16 cellular contexts compared by ENCODE assay signal in genomic region chr17:206941-207560, GRCh38. TPM values are rescaled to one million over a fixed set of nuclear protein-coding genes. Genes with fewer than 3 reads are reported as not detected.
DNase-seq lines count a peak whose midpoint lies in the region; TF ChIP-seq lines count a peak whose summit lies in the region.
"Had no signal": no experiment of that assay in that cellular context is flagged by ENCODE, and none has a peak within 500 bp of the region (broad histone marks: within the 10 kb centered on the region; RNA-seq: fewer than 3 reads in every experiment).

No MANE protein-coding gene starts in this region.

- WGBS in GM23248 (ENCODE audit: low coverage in 1 of 2, low lambda C conversion rate in 2 of 2, missing lambda C conversion rate in 2 of 2), 2 experiments, result 63 to 70% methylated on average over 37 of the region's 37 CpGs

- no peak for TF ChIP-seq CTCF in endothelial cell (IDR thresholded peaks at IDR 0.05; ENCODE audit: unreplicated experiment)

- peak; percentile 4 to 66 (median 28) for DNase-seq in NCI-H1417 (lab: John Stamatoyannopoulos, UW)
- no peak for DNase-seq in NCI-H1417 treated with DMSO at 0.1 percent for 48 hours (lab: John Stamatoyannopoulos, UW)
- peak; percentile 22 for DNase-seq in GM23248
- DNase-seq in endothelial cell (ENCODE audit: low spot score), result no peak
- peak; percentile 79 for DNase-seq in posterior vena cava (ENCODE audit: low spot score)
- DNase-seq in MG63, result no peak
- DNase-seq in SHP77 (lab: John Stamatoyannopoulos, UW), result no peak
- DNase-seq in HuH-7 (ENCODE audit: low spot score), result no peak
- DNase-seq: DMS153, NCI-H146, NCI-H2107, NCI-H226, NCI-H69, SIG-M5 had no signal

- H2AFZ ChIP-seq in GM23248, result no peak overlapping the region

- H3K79me2 ChIP-seq in GM23248 (ENCODE audit: insufficient read depth), result no peaks in the 10 kb centered on the region

- no peak overlapping the region for H3K4me2 ChIP-seq in GM23248 (ENCODE audit: unreplicated experiment)
- H3K4me2 ChIP-seq: BLaER1 treated with 17β-estradiol and CSF1 and Interleukin-3, amounts not matched to agents 10 nM and 100 nM had no signal

- peaks cover 5% of the 10 kb centered on the region for H3K27me3 Mint-ChIP-seq in endothelial cell (ENCODE audit: unreplicated experiment)

- H3F3A ChIP-seq in GM23248 (ENCODE audit: insufficient read depth), result no peaks in the 10 kb centered on the region

- H4K20me1 ChIP-seq in GM23248 (ENCODE audit: insufficient read depth), result no peaks in the 10 kb centered on the region
- H4K20me1 ChIP-seq: BLaER1 treated with 17β-estradiol and CSF1 and Interleukin-3, amounts not matched to agents 10 nM and 100 nM had no signal

- H3K9ac ChIP-seq in GM23248, result no peak overlapping the region
- H3K9ac ChIP-seq: BLaER1 treated with 17β-estradiol and CSF1 and Interleukin-3, amounts not matched to agents 10 nM and 100 nM had no signal

- no peaks in the 10 kb centered on the region for H3K9me2 ChIP-seq in GM23248 (ENCODE audit: insufficient read depth)

- H3K9me3 Mint-ChIP-seq in endothelial cell (ENCODE audit: unreplicated experiment), result no peaks in the 10 kb centered on the region

- H3K9me3 ChIP-seq in GM23248 (ENCODE audit: low read depth) (no peaks in the 10 kb centered on the region), MG63 (no peaks in the 10 kb centered on the region)

- H3K4me1 Mint-ChIP-seq in endothelial cell (ENCODE audit: unreplicated experiment), result no peaks in the 10 kb centered on the region

- peaks cover 11% of the 10 kb centered on the region for H3K27me3 ChIP-seq in GM23248 (replicated peaks; ENCODE audit: insufficient read depth)
- peaks cover 4% of the 10 kb centered on the region; the same call in 1 of the 2 replicates for H3K27me3 ChIP-seq in MG63
- H3K27me3 ChIP-seq: BLaER1 treated with 17β-estradiol and CSF1 and Interleukin-3, amounts not matched to agents 10 nM and 100 nM had no signal

- intact Hi-C loops in posterior vena cava (cut with DNase I), result loop anchor here in 1 of 2 donors (10.0 kb wide), 1 partner anchor 148 kb away; the partner anchor contains the start of gene RPH3AL

- H3K27ac ChIP-seq in GM23248, result no peak overlapping the region
- H3K27ac ChIP-seq: BLaER1 treated with 17β-estradiol and CSF1 and Interleukin-3, amounts not matched to agents 10 nM and 100 nM had no signal

- no peaks in the 10 kb centered on the region for H3K4me1 ChIP-seq in GM23248 (ENCODE audit: insufficient read depth)
- H3K4me1 ChIP-seq: BLaER1 treated with 17β-estradiol and CSF1 and Interleukin-3, amounts not matched to agents 10 nM and 100 nM had no signal

- no peak overlapping the region for H3K27ac Mint-ChIP-seq in endothelial cell (ENCODE audit: unreplicated experiment)

- H3K4me3 ChIP-seq in GM23248 (no peak overlapping the region), MG63 (no peak overlapping the region)
- H3K4me3 ChIP-seq: BLaER1 treated with 17β-estradiol and CSF1 and Interleukin-3, amounts not matched to agents 10 nM and 100 nM; GM12878 had no signal

- peak overlapping the region; percentile 53 for H3K4me3 Mint-ChIP-seq in endothelial cell (ENCODE audit: unreplicated experiment)

- peaks cover 7% of the 10 kb centered on the region for H3K36me3 Mint-ChIP-seq in endothelial cell (ENCODE audit: low read depth, unreplicated experiment)

- H3K36me3 ChIP-seq in GM23248 (ENCODE audit: low read depth) (no peaks in the 10 kb centered on the region), MG63 (no peaks in the 10 kb centered on the region)

- in situ Hi-C loops in GM23248 (cut with MboI), result no loop called here

RNA-seq across cellular contexts. Expression of gene DOC2B, which starts 25.6 kb away (rescaled TPM):
- not detected in 2 replicates for total RNA-seq in GM23248 (2014; rRNA removed; shearing (Covaris generic))
- polyA plus RNA-seq in GM23248 (2016; fragmentation: Nextera tagmentation; extraction: Ambion mirVana), result 0.03 TPM in 1 of 2 replicates, not detected in the other
- 0.33 TPM for total RNA-seq in endothelial cell (ENCODE audit: unreplicated experiment)
- total RNA-seq in posterior vena cava, result 10 to 100 TPM; 11.9 to 18.5 TPM
- total RNA-seq in MG63 (2014; rRNA removed; shearing (Covaris generic); ENCODE audit: low replicate concordance), result 0.16 TPM in 1 of 2 replicates, not detected in the other
- total RNA-seq: GM12878 had no signal
- polyA plus RNA-seq: GM12878 had no signal

Comparison
In these comparisons a context has a peak if more than half of its experiments do, and no peak if none do; other contexts are left out.
1. DNase-seq: peak in NCI-H1417 (3 of 3), GM23248 (single experiment) and posterior vena cava (single experiment); none in NCI-H1417 treated with DMSO at 0.1 percent for 48 hours (single experiment), endothelial cell (single experiment), MG63 (single experiment), SHP77 (0 of 2) and HuH-7 (single experiment).